ENCODE assay signal across 1 cellular context in genomic region chr5:69414885-69415583, GRCh38.
TF ChIP-seq lines count a peak whose summit lies in the region.

TSS of gene MARVELD2 (plus strand) at chr5:69415116. CDS start at chr5:69419386, 4,270 bp downstream.

TF ChIP-seq in HepG2, 621 proteins besides CTCF, POLR2A, EP300 and RAD21 (continued from another document and continues in another):
- TF ChIP-seq ZSCAN20 (CRISPR knock-in tag; IDR thresholded peaks at IDR 0.05; ENCODE audit: borderline replicate concordance) (peak; percentile 46; the same call in 1 of the 2 replicates), KLF16 (CRISPR knock-in tag; IDR thresholded peaks at IDR 0.05) (peak in 1 of 2 experiments; percentile 49; a peak in 2 of 4 replicates), ZEB1 (IDR thresholded peaks at IDR 0.05; ENCODE audit: insufficient replicate concordance, low read depth) (peak; percentile 98), SOX5 (CRISPR knock-in tag; IDR thresholded peaks at IDR 0.05; ENCODE audit: borderline replicate concordance) (peak; percentile 51; the same call in 1 of the 2 replicates), RORA (CRISPR knock-in tag; IDR thresholded peaks at IDR 0.05) (no peak), ZNF724P (CRISPR knock-in tag; IDR thresholded peaks at IDR 0.05; ENCODE audit: borderline replicate concordance) (no peak; the same call in 1 of the 2 replicates), ZNF292 (CRISPR knock-in tag; IDR thresholded peaks at IDR 0.05; ENCODE audit: borderline replicate concordance, low read depth) (no peak), GATAD1 (CRISPR knock-in tag; IDR thresholded peaks at IDR 0.05) (peak; percentile 63; the same call in 1 of the 2 replicates), FUBP1 (CRISPR knock-in tag; IDR thresholded peaks at IDR 0.05; ENCODE audit: borderline replicate concordance) (no peak), ADNP (CRISPR knock-in tag; IDR thresholded peaks at IDR 0.05) (no peak), PHF21A (CRISPR knock-in tag; IDR thresholded peaks at IDR 0.05) (peak; percentile 80), ZNF180 (CRISPR knock-in tag; IDR thresholded peaks at IDR 0.05; ENCODE audit: borderline replicate concordance, low read depth) (no peak), ZNF501 (CRISPR knock-in tag; IDR thresholded peaks at IDR 0.05) (peak; percentile 59; the same call in 1 of the 2 replicates), ATRX (CRISPR knock-in tag; IDR thresholded peaks at IDR 0.05; ENCODE audit: borderline replicate concordance) (no peak), MAZ (IDR thresholded peaks at IDR 0.05; ENCODE audit: borderline replicate concordance, low read depth, low read length) (peak; percentile 29; the same call in 1 of the 2 replicates), MAZ (CRISPR knock-in tag; IDR thresholded peaks at IDR 0.05; ENCODE audit: low read depth) (peak; percentile 88), EZH2 (conservative IDR thresholded peaks at IDR 0.05; ENCODE audit: low read depth, low read length) (no peak), ESRRA (CRISPR knock-in tag; IDR thresholded peaks at IDR 0.05; ENCODE audit: low read depth) (peak; percentile 23; the same call in 1 of the 2 replicates), HNF1B (CRISPR knock-in tag; IDR thresholded peaks at IDR 0.05) (peak; percentile 67), LBX2 (CRISPR knock-in tag; IDR thresholded peaks at IDR 0.05; ENCODE audit: borderline replicate concordance) (peak; percentile 73; the same call in 1 of the 2 replicates), ZFP41 (CRISPR knock-in tag; IDR thresholded peaks at IDR 0.05; ENCODE audit: borderline replicate concordance) (no peak), FOXC1 (CRISPR knock-in tag; IDR thresholded peaks at IDR 0.05; ENCODE audit: borderline replicate concordance) (peak; percentile 62; the same call in 1 of the 2 replicates), ZNF33B (CRISPR knock-in tag; IDR thresholded peaks at IDR 0.05) (no peak), SUZ12 (IDR thresholded peaks at IDR 0.05; ENCODE audit: low read depth, low read length) (no peak), HDAC2 (CRISPR knock-in tag; IDR thresholded peaks at IDR 0.05) (peak; percentile 52), GFI1 (CRISPR knock-in tag; IDR thresholded peaks at IDR 0.05; ENCODE audit: borderline replicate concordance) (peak; percentile 64; the same call in 1 of the 2 replicates), STAT5B (CRISPR knock-in tag; IDR thresholded peaks at IDR 0.05) (no peak), ZNF556 (CRISPR knock-in tag; IDR thresholded peaks at IDR 0.05; ENCODE audit: borderline replicate concordance) (0 out of 2 replicates have a peak, but pooled peaks have one; percentile 29), ZNF616 (CRISPR knock-in tag; IDR thresholded peaks at IDR 0.05; ENCODE audit: low read depth) (no peak), ARNTL (CRISPR knock-in tag; IDR thresholded peaks at IDR 0.05) (peak; percentile 89), TFAP4 (IDR thresholded peaks at IDR 0.05; ENCODE audit: borderline replicate concordance, low read depth) (no peak), YEATS4 (CRISPR knock-in tag; IDR thresholded peaks at IDR 0.05; ENCODE audit: borderline replicate concordance) (peak; percentile 93), IKZF5 (CRISPR knock-in tag; IDR thresholded peaks at IDR 0.05) (peak; percentile 48), ONECUT2 (CRISPR knock-in tag; IDR thresholded peaks at IDR 0.05) (no peak), ZNF343 (CRISPR knock-in tag; IDR thresholded peaks at IDR 0.05) (0 out of 2 replicates have a peak, but pooled peaks have one; percentile 29), RARG (CRISPR knock-in tag; IDR thresholded peaks at IDR 0.05; ENCODE audit: low read depth) (no peak), ZNF784 (CRISPR knock-in tag; IDR thresholded peaks at IDR 0.05; ENCODE audit: borderline replicate concordance) (peak; percentile 70; the same call in 1 of the 2 replicates), ZNF263 (CRISPR knock-in tag; IDR thresholded peaks at IDR 0.05) (peak; percentile 92), ZNF205 (CRISPR knock-in tag; IDR thresholded peaks at IDR 0.05) (no peak)
- TF ChIP-seq, protein P1, sequence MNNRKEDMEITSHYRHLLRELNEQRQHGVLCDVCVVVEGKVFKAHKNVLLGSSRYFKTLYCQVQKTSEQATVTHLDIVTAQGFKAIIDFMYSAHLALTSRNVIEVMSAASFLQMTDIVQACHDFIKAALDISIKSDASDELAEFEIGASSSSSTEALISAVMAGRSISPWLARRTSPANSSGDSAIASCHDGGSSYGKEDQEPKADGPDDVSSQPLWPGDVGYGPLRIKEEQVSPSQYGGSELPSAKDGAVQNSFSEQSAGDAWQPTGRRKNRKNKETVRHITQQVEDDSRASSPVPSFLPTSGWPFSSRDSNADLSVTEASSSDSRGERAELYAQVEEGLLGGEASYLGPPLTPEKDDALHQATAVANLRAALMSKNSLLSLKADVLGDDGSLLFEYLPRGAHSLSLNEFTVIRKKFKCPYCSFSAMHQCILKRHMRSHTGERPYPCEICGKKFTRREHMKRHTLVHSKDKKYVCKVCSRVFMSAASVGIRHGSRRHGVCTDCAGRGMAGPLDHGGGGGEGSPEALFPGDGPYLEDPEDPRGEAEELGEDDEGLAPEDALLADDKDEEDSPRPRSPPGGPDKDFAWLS (CRISPR knock-in tag; IDR thresholded peaks at IDR 0.05; ENCODE audit: borderline replicate concordance): no peak
- TF ChIP-seq, protein P2, sequence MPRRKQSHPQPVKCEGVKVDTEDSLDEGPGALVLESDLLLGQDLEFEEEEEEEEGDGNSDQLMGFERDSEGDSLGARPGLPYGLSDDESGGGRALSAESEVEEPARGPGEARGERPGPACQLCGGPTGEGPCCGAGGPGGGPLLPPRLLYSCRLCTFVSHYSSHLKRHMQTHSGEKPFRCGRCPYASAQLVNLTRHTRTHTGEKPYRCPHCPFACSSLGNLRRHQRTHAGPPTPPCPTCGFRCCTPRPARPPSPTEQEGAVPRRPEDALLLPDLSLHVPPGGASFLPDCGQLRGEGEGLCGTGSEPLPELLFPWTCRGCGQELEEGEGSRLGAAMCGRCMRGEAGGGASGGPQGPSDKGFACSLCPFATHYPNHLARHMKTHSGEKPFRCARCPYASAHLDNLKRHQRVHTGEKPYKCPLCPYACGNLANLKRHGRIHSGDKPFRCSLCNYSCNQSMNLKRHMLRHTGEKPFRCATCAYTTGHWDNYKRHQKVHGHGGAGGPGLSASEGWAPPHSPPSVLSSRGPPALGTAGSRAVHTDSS (CRISPR knock-in tag; conservative IDR thresholded peaks at IDR 0.05): no peak
- TF ChIP-seq, protein P3, sequence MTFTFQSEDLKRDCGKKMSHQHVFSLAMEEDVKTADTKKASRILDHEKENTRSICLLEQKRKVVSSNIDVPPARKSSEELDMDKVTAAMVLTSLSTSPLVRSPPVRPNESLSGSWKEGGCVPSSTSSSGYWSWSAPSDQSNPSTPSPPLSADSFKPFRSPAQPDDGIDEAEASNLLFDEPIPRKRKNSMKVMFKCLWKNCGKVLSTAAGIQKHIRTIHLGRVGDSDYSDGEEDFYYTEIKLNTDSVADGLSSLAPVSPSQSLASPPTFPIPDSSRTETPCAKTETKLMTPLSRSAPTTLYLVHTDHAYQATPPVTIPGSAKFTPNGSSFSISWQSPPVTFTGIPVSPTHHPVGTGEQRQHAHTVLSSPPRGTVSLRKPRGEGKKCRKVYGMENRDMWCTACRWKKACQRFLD (CRISPR knock-in tag; IDR thresholded peaks at IDR 0.05; ENCODE audit: borderline replicate concordance): peak; percentile 67
- TF ChIP-seq, protein P4, sequence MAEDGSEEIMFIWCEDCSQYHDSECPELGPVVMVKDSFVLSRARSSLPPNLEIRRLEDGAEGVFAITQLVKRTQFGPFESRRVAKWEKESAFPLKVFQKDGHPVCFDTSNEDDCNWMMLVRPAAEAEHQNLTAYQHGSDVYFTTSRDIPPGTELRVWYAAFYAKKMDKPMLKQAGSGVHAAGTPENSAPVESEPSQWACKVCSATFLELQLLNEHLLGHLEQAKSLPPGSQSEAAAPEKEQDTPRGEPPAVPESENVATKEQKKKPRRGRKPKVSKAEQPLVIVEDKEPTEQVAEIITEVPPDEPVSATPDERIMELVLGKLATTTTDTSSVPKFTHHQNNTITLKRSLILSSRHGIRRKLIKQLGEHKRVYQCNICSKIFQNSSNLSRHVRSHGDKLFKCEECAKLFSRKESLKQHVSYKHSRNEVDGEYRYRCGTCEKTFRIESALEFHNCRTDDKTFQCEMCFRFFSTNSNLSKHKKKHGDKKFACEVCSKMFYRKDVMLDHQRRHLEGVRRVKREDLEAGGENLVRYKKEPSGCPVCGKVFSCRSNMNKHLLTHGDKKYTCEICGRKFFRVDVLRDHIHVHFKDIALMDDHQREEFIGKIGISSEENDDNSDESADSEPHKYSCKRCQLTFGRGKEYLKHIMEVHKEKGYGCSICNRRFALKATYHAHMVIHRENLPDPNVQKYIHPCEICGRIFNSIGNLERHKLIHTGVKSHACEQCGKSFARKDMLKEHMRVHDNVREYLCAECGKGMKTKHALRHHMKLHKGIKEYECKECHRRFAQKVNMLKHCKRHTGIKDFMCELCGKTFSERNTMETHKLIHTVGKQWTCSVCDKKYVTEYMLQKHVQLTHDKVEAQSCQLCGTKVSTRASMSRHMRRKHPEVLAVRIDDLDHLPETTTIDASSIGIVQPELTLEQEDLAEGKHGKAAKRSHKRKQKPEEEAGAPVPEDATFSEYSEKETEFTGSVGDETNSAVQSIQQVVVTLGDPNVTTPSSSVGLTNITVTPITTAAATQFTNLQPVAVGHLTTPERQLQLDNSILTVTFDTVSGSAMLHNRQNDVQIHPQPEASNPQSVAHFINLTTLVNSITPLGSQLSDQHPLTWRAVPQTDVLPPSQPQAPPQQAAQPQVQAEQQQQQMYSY (CRISPR knock-in tag; IDR thresholded peaks at IDR 0.05): no peak
- TF ChIP-seq, protein P5, sequence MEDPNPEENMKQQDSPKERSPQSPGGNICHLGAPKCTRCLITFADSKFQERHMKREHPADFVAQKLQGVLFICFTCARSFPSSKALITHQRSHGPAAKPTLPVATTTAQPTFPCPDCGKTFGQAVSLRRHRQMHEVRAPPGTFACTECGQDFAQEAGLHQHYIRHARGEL (CRISPR knock-in tag; IDR thresholded peaks at IDR 0.05): no peak
- TF ChIP-seq, protein P6, sequence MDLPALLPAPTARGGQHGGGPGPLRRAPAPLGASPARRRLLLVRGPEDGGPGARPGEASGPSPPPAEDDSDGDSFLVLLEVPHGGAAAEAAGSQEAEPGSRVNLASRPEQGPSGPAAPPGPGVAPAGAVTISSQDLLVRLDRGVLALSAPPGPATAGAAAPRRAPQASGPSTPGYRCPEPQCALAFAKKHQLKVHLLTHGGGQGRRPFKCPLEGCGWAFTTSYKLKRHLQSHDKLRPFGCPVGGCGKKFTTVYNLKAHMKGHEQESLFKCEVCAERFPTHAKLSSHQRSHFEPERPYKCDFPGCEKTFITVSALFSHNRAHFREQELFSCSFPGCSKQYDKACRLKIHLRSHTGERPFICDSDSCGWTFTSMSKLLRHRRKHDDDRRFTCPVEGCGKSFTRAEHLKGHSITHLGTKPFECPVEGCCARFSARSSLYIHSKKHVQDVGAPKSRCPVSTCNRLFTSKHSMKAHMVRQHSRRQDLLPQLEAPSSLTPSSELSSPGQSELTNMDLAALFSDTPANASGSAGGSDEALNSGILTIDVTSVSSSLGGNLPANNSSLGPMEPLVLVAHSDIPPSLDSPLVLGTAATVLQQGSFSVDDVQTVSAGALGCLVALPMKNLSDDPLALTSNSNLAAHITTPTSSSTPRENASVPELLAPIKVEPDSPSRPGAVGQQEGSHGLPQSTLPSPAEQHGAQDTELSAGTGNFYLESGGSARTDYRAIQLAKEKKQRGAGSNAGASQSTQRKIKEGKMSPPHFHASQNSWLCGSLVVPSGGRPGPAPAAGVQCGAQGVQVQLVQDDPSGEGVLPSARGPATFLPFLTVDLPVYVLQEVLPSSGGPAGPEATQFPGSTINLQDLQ (CRISPR knock-in tag; IDR thresholded peaks at IDR 0.05): no peak
